Comparison of ENCODE assay signal across 8 cellular contexts in genomic region chr9:137205126-137206069, GRCh38. TPM values are rescaled to one million over a fixed set of nuclear protein-coding genes. Genes with fewer than 3 reads are reported as not detected.
DNase-seq lines count a peak whose midpoint lies in the region; ATAC-seq, FAIRE-seq and TF ChIP-seq lines count a peak whose summit lies in the region.

Gene NDOR1, plus strand, starts transcription at chr9:137205700. Its CDS starts 78 bp downstream, at chr9:137205778.
Gene TMEM203, minus strand, starts transcription at chr9:137205648. Its CDS starts 234 bp downstream, at chr9:137205414.

- ATAC-seq in HG03097 (IDR thresholded peaks at IDR 0.05; ENCODE audit: low FRiP score, unreplicated experiment) (peak; percentile 40), GM21367 (IDR thresholded peaks at IDR 0.05; ENCODE audit: unreplicated experiment) (no peak)
- ATAC-seq in central memory CD8-positive, alpha-beta T cell (replicated peaks; ENCODE audit: extremely low read depth, poor library complexity, severe bottlenecking), result peak; percentile 50

- peak; percentile 95 for FAIRE-seq in GM12891 (lab: Jason Lieb, UNC)

- peak within 1 kb of the TSS; percentile 90 for H3K4me3 Mint-ChIP-seq in central memory CD8-positive, alpha-beta T cell

- peaks cover 48% of the 10 kb centered on the region for H3K4me1 Mint-ChIP-seq in central memory CD8-positive, alpha-beta T cell

- peaks cover 22% of the 10 kb centered on the region for H3K36me3 Mint-ChIP-seq in central memory CD8-positive, alpha-beta T cell (ENCODE audit: insufficient read depth)

- peak; percentile 84 for TF ChIP-seq POLR2A in GM12891 (IDR thresholded peaks at IDR 0.05; ENCODE audit: low read depth, low read length)

- no peaks in the 10 kb centered on the region for H3K27me3 Mint-ChIP-seq in central memory CD8-positive, alpha-beta T cell

- H3K27ac Mint-ChIP-seq in central memory CD8-positive, alpha-beta T cell (ENCODE audit: low read depth), result peak within 1 kb of the TSS; percentile 94

- DNase-seq in GM12891 (ENCODE audit: insufficient read length, low spot score) (peak; percentile 100), NCI-H446 treated with DMSO at 0.1 percent for 48 hours (lab: John Stamatoyannopoulos, UW) (peak; percentile 4), iris pigment epithelial cell (ENCODE audit: low read depth) (peak; percentile 83), smooth muscle cell of the brain vasculature (ENCODE audit: low read depth, low spot score) (peak; percentile 58)
- peak; percentile 95 for DNase-seq in activated CD4-positive, CD25-positive, alpha-beta regulatory T cell treated with anti-CD3 and anti-CD28 coated beads, Interleukin-2, amount 50 U/mL, for 72 hours
- peak; percentile 87 to 88 for DNase-seq in central memory CD8-positive, alpha-beta T cell (ENCODE audit: low spot score in 2 of 2)

- H3K9me3 Mint-ChIP-seq in central memory CD8-positive, alpha-beta T cell, result no peaks in the 10 kb centered on the region

TF ChIP-seq in GM12891, 5 proteins besides CTCF, POLR2A, EP300 and RAD21:
- TF ChIP-seq POLR2AphosphoS5 (IDR thresholded peaks at IDR 0.05; ENCODE audit: low read depth, low read length) (peak; percentile 49; the same call in 1 of the 2 replicates), TAF1 (IDR thresholded peaks at IDR 0.05; ENCODE audit: low read depth, low read length) (peak; percentile 64), SPI1 (IDR thresholded peaks at IDR 0.05; ENCODE audit: low read depth, low read length) (no peak), PAX5 (IDR thresholded peaks at IDR 0.05; ENCODE audit: insufficient read depth, low read length, severe bottlenecking) (peak; percentile 7), POU2F2 (IDR thresholded peaks at IDR 0.05; ENCODE audit: low read depth, low read length) (peak; percentile 74; the same call in 1 of the 2 replicates)

RNA-seq across cellular contexts. Expression of gene NDOR1, which starts in this region (rescaled TPM):
- 10.7 TPM for polyA plus RNA-seq in GM12891 (2012; ENCODE audit: low read depth, missing spikeins)

RNA-seq across cellular contexts. Expression of gene TMEM203, which starts in this region (rescaled TPM):
- polyA plus RNA-seq in GM12891 (2012; ENCODE audit: low read depth, missing spikeins), result 24.6 TPM

Comparison
In these comparisons a context has a peak if more than half of its experiments do, and no peak if none do; other contexts are left out.
1. DNase-seq: peak in every context shown above with its lines; median percentile 100 in GM12891; 95 in activated CD4-positive, CD25-positive, alpha-beta regulatory T cell treated with anti-CD3 and anti-CD28 coated beads, Interleukin-2, amount 50 U/mL, for 72 hours; 88 in central memory CD8-positive, alpha-beta T cell; 83 in iris pigment epithelial cell; 58 in smooth muscle cell of the brain vasculature; 4 in NCI-H446 treated with DMSO at 0.1 percent for 48 hours.